Comparison of ENCODE assay signal across 8 cellular contexts in the genomic region with DNA sequence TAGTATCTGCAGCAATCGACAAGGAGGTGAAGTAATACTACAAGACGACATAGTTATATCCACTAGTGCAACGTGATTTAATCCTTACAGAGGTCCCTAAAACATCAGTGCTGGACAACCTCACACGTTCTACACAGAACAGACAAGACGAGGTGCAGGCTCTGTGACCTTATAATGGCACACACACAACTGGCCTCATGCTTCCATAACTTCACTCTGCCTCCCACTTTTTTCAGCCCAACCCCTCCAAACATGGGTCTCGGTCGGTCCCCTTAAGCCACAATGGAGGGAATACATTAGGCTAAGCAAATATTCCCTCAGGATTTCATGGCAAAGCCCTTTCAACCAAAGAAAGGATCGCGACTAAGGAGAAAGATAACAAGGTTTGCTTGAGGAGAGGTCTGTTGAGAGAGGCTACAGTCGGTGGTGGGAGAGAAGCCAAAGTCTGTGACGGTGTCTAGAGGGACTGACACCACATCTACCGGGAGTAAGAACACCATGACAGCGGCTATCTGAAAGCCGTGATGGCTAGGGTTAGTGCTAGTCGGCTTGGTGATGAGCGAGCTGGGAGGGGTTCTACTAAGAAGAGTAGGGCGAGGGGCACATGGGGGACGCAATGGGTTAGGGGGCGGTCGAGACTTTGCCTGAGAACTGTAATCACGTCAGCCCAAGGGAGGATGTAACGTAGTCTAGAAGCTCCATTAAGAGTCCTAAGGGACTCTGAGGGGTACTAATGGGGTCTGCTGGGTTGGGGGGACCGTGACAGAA. TPM values are rescaled to one million over a fixed set of nuclear protein-coding genes. Genes with fewer than 3 reads are reported as not detected.
A peak's percentile ranks its signal among the peaks of the same experiment; 100 is the strongest.
DNase-seq lines count a peak whose midpoint lies in the region; ATAC-seq lines count a peak whose summit lies in the region.

No MANE protein-coding gene starts in this region.

- H3K4me3 ChIP-seq in aorta (ENCODE audit: low read length in 2 of 2): peak overlapping the region; percentile 62 to 72

- H3K9me3 Mint-ChIP-seq in naive thymus-derived CD8-positive, alpha-beta T cell: no peaks in the 10 kb centered on the region

- no peaks in the 10 kb centered on the region for H3K36me3 ChIP-seq in aorta (ENCODE audit: control insufficient read depth in 1 of 2, insufficient read depth in 2 of 2, low read length in 1 of 2)

- ATAC-seq in naive thymus-derived CD8-positive, alpha-beta T cell: peak; percentile 13 to 15
- ATAC-seq in aorta (ENCODE audit: low FRiP score) (peak; percentile 2), GM21515 (IDR thresholded peaks at IDR 0.05; ENCODE audit: unreplicated experiment) (no peak)

- H3K27me3 ChIP-seq in aorta (ENCODE audit: control insufficient read depth in 1 of 2, insufficient read depth in 2 of 2, low read length in 1 of 2): no peaks in the 10 kb centered on the region

- no peaks in the 10 kb centered on the region for H3K9me3 ChIP-seq in aorta (ENCODE audit: control insufficient read depth, low read length)

- intact Hi-C loops in aorta (cut with DNase I): loop anchor here in 1 of 2 donors (5.0 kb wide), 1 partner anchor 120 kb away; no protein-coding TSS in a partner anchor

- H3K27me3 Mint-ChIP-seq in naive thymus-derived CD8-positive, alpha-beta T cell: no peaks in the 10 kb centered on the region

- H3K36me3 Mint-ChIP-seq in naive thymus-derived CD8-positive, alpha-beta T cell: no peaks in the 10 kb centered on the region

- DNase-seq in activated CD8-positive, alpha-beta memory T cell treated with anti-CD3 and anti-CD28 coated beads, Interleukin-2, amount 50 U/mL, for 1 hour (ENCODE audit: extremely low read depth): peak; percentile 3
- no peak for DNase-seq in activated CD8-positive, alpha-beta memory T cell treated with anti-CD3 and anti-CD28 coated beads, Interleukin-2, amount 50 U/mL, for 48 hours
- DNase-seq in HS-27A (ENCODE audit: low read depth): peak; percentile 33
- DNase-seq in activated CD4-positive, alpha-beta T cell treated with anti-CD3 and anti-CD28 coated beads, Interleukin-2, amount 50 U/mL, for 1 hour: peak; percentile 14
- peak; percentile 5 for DNase-seq in fibroblast of gingiva (ENCODE audit: low read depth)
- DNase-seq in naive thymus-derived CD8-positive, alpha-beta T cell: peak in 4 of 10 donors; percentile 2 to 67 (median 27)
- DNase-seq in aorta: peak in 1 of 2 donors; percentile 58

- POLR2A ChIA-PET in naive thymus-derived CD8-positive, alpha-beta T cell (lab: Charles Lee): no interaction called here

- WGBS in aorta, 2 donors: 0 to 1% methylated on average over 23 of the region's 23 CpGs

- H3K27ac ChIP-seq in aorta (ENCODE audit: low read depth in 1 of 2, low read length in 2 of 2): peak overlapping the region; percentile 45 to 47

- H3K4me1 Mint-ChIP-seq in naive thymus-derived CD8-positive, alpha-beta T cell: peaks cover 27 to 52% (median 43%) of the 10 kb centered on the region in 4 donors

- peak overlapping the region; percentile 65 to 99 (median 94) for H3K27ac Mint-ChIP-seq in naive thymus-derived CD8-positive, alpha-beta T cell

- H3K4me3 Mint-ChIP-seq in naive thymus-derived CD8-positive, alpha-beta T cell: peak overlapping the region; percentile 91 to 100 (median 96)

- peaks cover 1 to 7% of the 10 kb centered on the region in 2 donors for H3K4me1 ChIP-seq in aorta (ENCODE audit: control insufficient read depth in 1 of 2, insufficient read depth in 2 of 2, low read length in 2 of 2)

RNA-seq across cellular contexts. Expression of gene MYO9A, which starts 1.1 kb away (rescaled TPM):
- total RNA-seq in naive thymus-derived CD8-positive, alpha-beta T cell: 10 to 100 TPM; 44.0 to 45.2 TPM
- 10 to 100 TPM; 11.7 to 13.3 (median 12.9) TPM for polyA plus RNA-seq in naive thymus-derived CD8-positive, alpha-beta T cell
- total RNA-seq in aorta: 10 to 100 TPM; 79.3 to 93.7 TPM
- 1 to 10 TPM; 4.9 to 9.0 TPM for polyA plus RNA-seq in aorta

RNA-seq across cellular contexts. Expression of gene SENP8, which starts 1.3 kb away (rescaled TPM):
- 1 to 10 TPM; 1.4 to 2.2 TPM for total RNA-seq in naive thymus-derived CD8-positive, alpha-beta T cell
- polyA plus RNA-seq in naive thymus-derived CD8-positive, alpha-beta T cell: 1 to 10 TPM in 1 of 3 donors, under 1 TPM in 2; 0.41 to 1.7 (median 0.98) TPM
- 1 to 10 TPM; 1.5 to 1.8 TPM for total RNA-seq in aorta
- 1 to 10 TPM in 1 of 2 donors, under 1 TPM in 1; 0.46 to 1.3 TPM for polyA plus RNA-seq in aorta
